Comparison of ENCODE assay signal across 1 cellular context in genomic region chr2:124213977-124214587, GRCh38.
TF ChIP-seq lines count a peak whose summit lies in the region.

No MANE protein-coding gene starts in this region.

TF ChIP-seq in H1, 55 proteins besides CTCF, POLR2A, EP300 and RAD21 (continued from another document):
- TF ChIP-seq CHD7 (IDR thresholded peaks at IDR 0.05; ENCODE audit: insufficient replicate concordance, low read length), result no peak
- TF ChIP-seq CBX8 (IDR thresholded peaks at IDR 0.05; ENCODE audit: borderline replicate concordance, low read depth, low read length), result no peak
- no peak for TF ChIP-seq TAF7 (optimal IDR thresholded peaks at IDR 0.05; ENCODE audit: borderline replicate concordance, low read depth, low read length)
- TF ChIP-seq KDM1A (IDR thresholded peaks at IDR 0.05; ENCODE audit: borderline replicate concordance, low read length), result no peak
- no peak for TF ChIP-seq TBP (IDR thresholded peaks at IDR 0.05; ENCODE audit: low read depth, low read length)
- TF ChIP-seq TAF1 (IDR thresholded peaks at IDR 0.05; ENCODE audit: low read depth, low read length), result no peak
- no peak for TF ChIP-seq KDM5A (IDR thresholded peaks at IDR 0.05; ENCODE audit: low read length)
- TF ChIP-seq ASH2L (IDR thresholded peaks at IDR 0.05; ENCODE audit: low read length), result no peak
- no peak for TF ChIP-seq KDM4A (IDR thresholded peaks at IDR 0.05; ENCODE audit: low read depth, low read length, severe bottlenecking)
- TF ChIP-seq CBX5 (IDR thresholded peaks at IDR 0.05; ENCODE audit: low read depth, low read length), result no peak
- TF ChIP-seq RNF2 (IDR thresholded peaks at IDR 0.05; ENCODE audit: borderline replicate concordance, low read depth, low read length, missing control alignments, poor library complexity, severe bottlenecking), result no peak
- no peak for TF ChIP-seq YY1 (IDR thresholded peaks at IDR 0.05; ENCODE audit: low read depth, low read length)
